ENCODE assay signal across 1 cellular context in the genomic region with DNA sequence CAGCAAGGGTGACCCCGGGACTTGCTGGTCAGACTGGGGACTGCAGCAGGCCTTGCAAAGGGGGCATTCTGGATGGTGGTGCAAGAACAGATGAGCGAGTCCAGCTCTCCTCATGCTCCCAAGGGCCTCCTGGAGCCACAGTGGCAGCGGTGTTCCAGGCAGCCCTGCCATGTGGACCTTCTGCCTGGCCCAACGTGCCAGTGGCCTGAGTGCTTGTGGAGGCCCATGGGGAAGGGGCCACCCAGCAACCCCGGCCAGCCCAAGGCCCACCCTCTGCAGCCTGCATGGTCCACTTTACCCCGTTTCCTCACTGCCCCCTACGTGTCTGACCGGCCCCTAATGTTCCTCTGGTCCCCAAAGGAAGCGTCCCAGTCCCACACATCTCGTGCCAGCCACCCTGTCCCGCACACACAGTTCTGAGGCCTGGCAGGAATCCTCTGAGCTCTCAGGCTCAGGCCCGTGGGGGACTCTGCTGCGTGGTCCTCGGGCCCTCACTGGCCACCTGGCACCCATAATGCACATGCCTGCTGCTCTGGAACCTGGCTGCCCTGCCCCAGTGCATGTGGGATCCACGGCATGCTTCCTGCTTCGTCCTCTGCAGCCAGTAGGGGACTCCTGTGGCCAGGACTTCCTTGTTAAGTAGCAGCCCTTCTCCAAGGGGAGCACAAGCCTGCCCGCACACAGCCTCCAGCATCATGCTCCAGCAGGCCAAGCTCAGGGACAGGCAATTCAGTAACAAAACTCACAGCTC.
TF ChIP-seq lines count a peak whose summit lies in the region.

No MANE protein-coding gene starts in this region.

TF ChIP-seq in K562, 482 proteins besides CTCF, POLR2A, EP300 and RAD21 (continued from another document and continues in another):
- TF ChIP-seq UBTF (IDR thresholded peaks at IDR 0.05; ENCODE audit: borderline replicate concordance in 1 of 2, low read depth in 2 of 2, low read length in 2 of 2) (no peak), ZNF324 (CRISPR knock-in tag; IDR thresholded peaks at IDR 0.05) (no peak), ZNF12 (CRISPR knock-in tag; IDR thresholded peaks at IDR 0.05) (peak; percentile 79; the same call in 1 of the 2 replicates), MEF2A (IDR thresholded peaks at IDR 0.05; ENCODE audit: control insufficient read depth, low read depth, low read length) (no peak), SMC3 (conservative IDR thresholded peaks at IDR 0.05; ENCODE audit: insufficient read depth, low read depth, low read length) (peak; percentile 53), GTF2A2 (tag; IDR thresholded peaks at IDR 0.05) (no peak), USF1 (CRISPR knock-in tag; IDR thresholded peaks at IDR 0.05) (peak; percentile 4; the same call in 1 of the 2 replicates), GTF2F1 (IDR thresholded peaks at IDR 0.05; ENCODE audit: low read depth, low read length) (0 out of 2 replicates have a peak, but pooled peaks have one; percentile 25), CBX1 (IDR thresholded peaks at IDR 0.05; ENCODE audit: low read depth) (peak; percentile 56; the same call in 1 of the 2 replicates), NBN (IDR thresholded peaks at IDR 0.05; ENCODE audit: low read depth) (no peak), ZFPM2 (CRISPR knock-in tag; IDR thresholded peaks at IDR 0.05) (peak; percentile 90; the same call in 1 of the 2 replicates), ZNF717 (CRISPR knock-in tag; IDR thresholded peaks at IDR 0.05) (no peak), NEUROD1 (IDR thresholded peaks at IDR 0.05; ENCODE audit: borderline replicate concordance, low read depth, low read length, partially characterized antibody) (peak; percentile 9), POLR2AphosphoS2 (IDR thresholded peaks at IDR 0.05; ENCODE audit: low read length) (peak; percentile 80), BHLHE40 (IDR thresholded peaks at IDR 0.05; ENCODE audit: low read length) (peak; percentile 45), CBFB (CRISPR knock-in tag; IDR thresholded peaks at IDR 0.05) (peak; percentile 85; the same call in 1 of the 2 replicates), ZBTB1 (CRISPR knock-in tag; IDR thresholded peaks at IDR 0.05; ENCODE audit: borderline replicate concordance, low read depth) (0 out of 2 replicates have a peak, but pooled peaks have one; percentile 56), MCM2 (IDR thresholded peaks at IDR 0.05; ENCODE audit: low read depth) (no peak), ZNF146 (CRISPR knock-in tag; IDR thresholded peaks at IDR 0.05; ENCODE audit: unreplicated experiment) (no peak), ZC3H4 (CRISPR knock-in tag; IDR thresholded peaks at IDR 0.05; ENCODE audit: borderline replicate concordance) (no peak), JUN (IDR thresholded peaks at IDR 0.05; ENCODE audit: borderline replicate concordance, low read depth, low read length) (0 out of 2 replicates have a peak, but pooled peaks have one; percentile 17), JUN (CRISPR knock-in tag; IDR thresholded peaks at IDR 0.05; ENCODE audit: borderline replicate concordance) (no peak), ZNF263 (CRISPR knock-in tag; IDR thresholded peaks at IDR 0.05; ENCODE audit: borderline replicate concordance) (peak; percentile 50; the same call in 1 of the 2 replicates), ZKSCAN8 (CRISPR knock-in tag; IDR thresholded peaks at IDR 0.05) (no peak), HNRNPL (IDR thresholded peaks at IDR 0.05; ENCODE audit: low read depth, low read length) (no peak), TFAP4 (CRISPR knock-in tag; IDR thresholded peaks at IDR 0.05; ENCODE audit: borderline replicate concordance) (peak; percentile 65; the same call in 1 of the 2 replicates), CTBP1 (IDR thresholded peaks at IDR 0.05; ENCODE audit: borderline replicate concordance) (no peak), ZNF280A (IDR thresholded peaks at IDR 0.05; ENCODE audit: low read depth, partially characterized antibody) (no peak), CC2D1A (IDR thresholded peaks at IDR 0.05) (no peak), ZNF764 (CRISPR knock-in tag; IDR thresholded peaks at IDR 0.05; ENCODE audit: low read depth) (no peak; the same call in 1 of the 2 replicates), PURB (CRISPR knock-in tag; IDR thresholded peaks at IDR 0.05; ENCODE audit: low read depth) (peak; percentile 98)
- TF ChIP-seq, protein P1, sequence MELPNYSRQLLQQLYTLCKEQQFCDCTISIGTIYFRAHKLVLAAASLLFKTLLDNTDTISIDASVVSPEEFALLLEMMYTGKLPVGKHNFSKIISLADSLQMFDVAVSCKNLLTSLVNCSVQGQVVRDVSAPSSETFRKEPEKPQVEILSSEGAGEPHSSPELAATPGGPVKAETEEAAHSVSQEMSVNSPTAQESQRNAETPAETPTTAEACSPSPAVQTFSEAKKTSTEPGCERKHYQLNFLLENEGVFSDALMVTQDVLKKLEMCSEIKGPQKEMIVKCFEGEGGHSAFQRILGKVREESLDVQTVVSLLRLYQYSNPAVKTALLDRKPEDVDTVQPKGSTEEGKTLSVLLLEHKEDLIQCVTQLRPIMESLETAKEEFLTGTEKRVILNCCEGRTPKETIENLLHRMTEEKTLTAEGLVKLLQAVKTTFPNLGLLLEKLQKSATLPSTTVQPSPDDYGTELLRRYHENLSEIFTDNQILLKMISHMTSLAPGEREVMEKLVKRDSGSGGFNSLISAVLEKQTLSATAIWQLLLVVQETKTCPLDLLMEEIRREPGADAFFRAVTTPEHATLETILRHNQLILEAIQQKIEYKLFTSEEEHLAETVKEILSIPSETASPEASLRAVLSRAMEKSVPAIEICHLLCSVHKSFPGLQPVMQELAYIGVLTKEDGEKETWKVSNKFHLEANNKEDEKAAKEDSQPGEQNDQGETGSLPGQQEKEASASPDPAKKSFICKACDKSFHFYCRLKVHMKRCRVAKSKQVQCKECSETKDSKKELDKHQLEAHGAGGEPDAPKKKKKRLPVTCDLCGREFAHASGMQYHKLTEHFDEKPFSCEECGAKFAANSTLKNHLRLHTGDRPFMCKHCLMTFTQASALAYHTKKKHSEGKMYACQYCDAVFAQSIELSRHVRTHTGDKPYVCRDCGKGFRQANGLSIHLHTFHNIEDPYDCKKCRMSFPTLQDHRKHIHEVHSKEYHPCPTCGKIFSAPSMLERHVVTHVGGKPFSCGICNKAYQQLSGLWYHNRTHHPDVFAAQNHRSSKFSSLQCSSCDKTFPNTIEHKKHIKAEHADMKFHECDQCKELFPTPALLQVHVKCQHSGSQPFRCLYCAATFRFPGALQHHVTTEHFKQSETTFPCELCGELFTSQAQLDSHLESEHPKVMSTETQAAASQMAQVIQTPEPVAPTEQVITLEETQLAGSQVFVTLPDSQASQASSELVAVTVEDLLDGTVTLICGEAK (IDR thresholded peaks at IDR 0.05) = no peak
- TF ChIP-seq, protein P1 (CRISPR knock-in tag; IDR thresholded peaks at IDR 0.05) = no peak; the same call in 1 of the 2 replicates
